1 cellular context compared by ENCODE assay signal in the genomic region with DNA sequence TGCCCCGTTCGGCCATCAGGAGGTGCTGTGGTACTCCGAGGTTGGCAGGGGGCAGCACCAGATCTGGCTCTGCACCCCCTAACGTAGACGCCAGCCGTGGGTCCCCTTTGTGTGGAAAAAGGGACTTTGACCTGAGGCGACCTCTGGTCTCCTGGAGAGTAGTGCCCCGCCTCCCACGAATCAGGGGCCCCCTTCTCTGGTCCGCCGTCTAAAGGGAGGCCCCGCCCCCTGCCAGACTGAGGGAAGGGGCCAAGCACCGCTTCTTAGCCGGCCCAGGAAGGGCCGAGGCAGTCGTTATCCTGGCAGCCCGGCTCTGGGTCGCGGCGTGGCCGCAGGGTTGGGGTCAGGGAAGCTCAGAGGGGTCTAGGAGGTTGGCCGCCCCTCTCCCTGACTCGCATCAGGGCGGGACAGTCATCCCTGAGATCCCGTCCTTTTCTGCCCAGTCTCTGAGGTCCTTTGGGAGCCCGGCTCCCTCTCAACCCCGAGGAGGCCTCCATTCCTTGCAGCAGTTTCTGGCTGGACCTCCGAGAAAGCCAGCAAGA.
TF ChIP-seq lines count a peak whose summit lies in the region.

No MANE protein-coding gene starts in this region.

TF ChIP-seq in HepG2, 621 proteins besides CTCF, POLR2A, EP300 and RAD21 (continued from another document and continues in another):
- TF ChIP-seq CEBPZ (IDR thresholded peaks at IDR 0.05; ENCODE audit: low read length) (no peak), ZFP37 (CRISPR knock-in tag; IDR thresholded peaks at IDR 0.05; ENCODE audit: borderline replicate concordance) (no peak), POLR2AphosphoS2 (IDR thresholded peaks at IDR 0.05; ENCODE audit: low read depth, low read length) (no peak), ZNF746 (CRISPR knock-in tag; IDR thresholded peaks at IDR 0.05) (peak; percentile 74), REST (IDR thresholded peaks at IDR 0.05; ENCODE audit: borderline replicate concordance in 1 of 2, low read depth in 1 of 2, low read length in 2 of 2) (no peak), XBP1 (CRISPR knock-in tag; IDR thresholded peaks at IDR 0.05) (no peak), NBN (conservative IDR thresholded peaks at IDR 0.05) (no peak), PRPF4 (IDR thresholded peaks at IDR 0.05; ENCODE audit: low read depth, low read length, poor library complexity, severe bottlenecking) (no peak), NONO (IDR thresholded peaks at IDR 0.05) (no peak), NONO (CRISPR knock-in tag; conservative IDR thresholded peaks at IDR 0.05) (peak; percentile 46; the same call in 1 of the 2 replicates), CREBL2 (CRISPR knock-in tag; IDR thresholded peaks at IDR 0.05; ENCODE audit: borderline replicate concordance) (no peak), ZNF343 (CRISPR knock-in tag; IDR thresholded peaks at IDR 0.05) (no peak), ZNF773 (CRISPR knock-in tag; IDR thresholded peaks at IDR 0.05; ENCODE audit: borderline replicate concordance) (no peak), SMAD3 (CRISPR knock-in tag; IDR thresholded peaks at IDR 0.05) (peak; percentile 39; the same call in 1 of the 2 replicates), KDM3A (CRISPR knock-in tag; IDR thresholded peaks at IDR 0.05; ENCODE audit: low read depth) (no peak), ARID2 (CRISPR knock-in tag; IDR thresholded peaks at IDR 0.05; ENCODE audit: borderline replicate concordance) (no peak), ZNF441 (CRISPR knock-in tag; IDR thresholded peaks at IDR 0.05; ENCODE audit: borderline replicate concordance) (no peak), ZSCAN30 (CRISPR knock-in tag; IDR thresholded peaks at IDR 0.05) (no peak), ZNF724P (CRISPR knock-in tag; IDR thresholded peaks at IDR 0.05; ENCODE audit: borderline replicate concordance) (0 out of 2 replicates have a peak, but pooled peaks have one; percentile 56), JUND (CRISPR knock-in tag; IDR thresholded peaks at IDR 0.05) (no peak), RFXAP (CRISPR knock-in tag; IDR thresholded peaks at IDR 0.05; ENCODE audit: borderline replicate concordance) (peak; percentile 76; the same call in 1 of the 2 replicates), JUNB (CRISPR knock-in tag; IDR thresholded peaks at IDR 0.05; ENCODE audit: borderline replicate concordance) (no peak), CHD4 (IDR thresholded peaks at IDR 0.05; ENCODE audit: borderline replicate concordance, low read length) (no peak), PTBP1 (IDR thresholded peaks at IDR 0.05; ENCODE audit: low read depth, low read length, poor library complexity, severe bottlenecking) (no peak), HDAC1 (CRISPR knock-in tag; IDR thresholded peaks at IDR 0.05) (peak; percentile 55), KMT2B (CRISPR knock-in tag; IDR thresholded peaks at IDR 0.05) (0 out of 2 replicates have a peak, but pooled peaks have one; percentile 50), SIN3A (IDR thresholded peaks at IDR 0.05; ENCODE audit: borderline replicate concordance, low read depth, low read length) (no peak), SRSF1 (optimal IDR thresholded peaks at IDR 0.05; ENCODE audit: low read depth, low read length) (no peak), ZNF180 (CRISPR knock-in tag; IDR thresholded peaks at IDR 0.05; ENCODE audit: borderline replicate concordance, low read depth) (no peak), STAT5B (CRISPR knock-in tag; IDR thresholded peaks at IDR 0.05) (no peak), ZBTB3 (CRISPR knock-in tag; IDR thresholded peaks at IDR 0.05; ENCODE audit: borderline replicate concordance, low read depth) (no peak), TSC22D2 (CRISPR knock-in tag; IDR thresholded peaks at IDR 0.05; ENCODE audit: borderline replicate concordance) (no peak), MEIS1 (CRISPR knock-in tag; IDR thresholded peaks at IDR 0.05; ENCODE audit: borderline replicate concordance) (no peak; the same call in 1 of the 2 replicates), ZNF17 (CRISPR knock-in tag; IDR thresholded peaks at IDR 0.05) (no peak), ZNF644 (CRISPR knock-in tag; IDR thresholded peaks at IDR 0.05; ENCODE audit: low read depth) (no peak), ZNF713 (CRISPR knock-in tag; IDR thresholded peaks at IDR 0.05) (no peak), MXD3 (CRISPR knock-in tag; IDR thresholded peaks at IDR 0.05) (no peak), MAFF (IDR thresholded peaks at IDR 0.05; ENCODE audit: low read depth, low read length) (no peak), ZBTB26 (CRISPR knock-in tag; IDR thresholded peaks at IDR 0.05; ENCODE audit: borderline replicate concordance) (peak; percentile 13; the same call in 1 of the 2 replicates)
- TF ChIP-seq, protein P1, sequence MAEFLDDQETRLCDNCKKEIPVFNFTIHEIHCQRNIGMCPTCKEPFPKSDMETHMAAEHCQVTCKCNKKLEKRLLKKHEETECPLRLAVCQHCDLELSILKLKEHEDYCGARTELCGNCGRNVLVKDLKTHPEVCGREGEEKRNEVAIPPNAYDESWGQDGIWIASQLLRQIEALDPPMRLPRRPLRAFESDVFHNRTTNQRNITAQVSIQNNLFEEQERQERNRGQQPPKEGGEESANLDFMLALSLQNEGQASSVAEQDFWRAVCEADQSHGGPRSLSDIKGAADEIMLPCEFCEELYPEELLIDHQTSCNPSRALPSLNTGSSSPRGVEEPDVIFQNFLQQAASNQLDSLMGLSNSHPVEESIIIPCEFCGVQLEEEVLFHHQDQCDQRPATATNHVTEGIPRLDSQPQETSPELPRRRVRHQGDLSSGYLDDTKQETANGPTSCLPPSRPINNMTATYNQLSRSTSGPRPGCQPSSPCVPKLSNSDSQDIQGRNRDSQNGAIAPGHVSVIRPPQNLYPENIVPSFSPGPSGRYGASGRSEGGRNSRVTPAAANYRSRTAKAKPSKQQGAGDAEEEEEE (CRISPR knock-in tag; IDR thresholded peaks at IDR 0.05; ENCODE audit: borderline replicate concordance) = 0 out of 2 replicates have a peak, but pooled peaks have one; percentile 15
- TF ChIP-seq, protein P2, sequence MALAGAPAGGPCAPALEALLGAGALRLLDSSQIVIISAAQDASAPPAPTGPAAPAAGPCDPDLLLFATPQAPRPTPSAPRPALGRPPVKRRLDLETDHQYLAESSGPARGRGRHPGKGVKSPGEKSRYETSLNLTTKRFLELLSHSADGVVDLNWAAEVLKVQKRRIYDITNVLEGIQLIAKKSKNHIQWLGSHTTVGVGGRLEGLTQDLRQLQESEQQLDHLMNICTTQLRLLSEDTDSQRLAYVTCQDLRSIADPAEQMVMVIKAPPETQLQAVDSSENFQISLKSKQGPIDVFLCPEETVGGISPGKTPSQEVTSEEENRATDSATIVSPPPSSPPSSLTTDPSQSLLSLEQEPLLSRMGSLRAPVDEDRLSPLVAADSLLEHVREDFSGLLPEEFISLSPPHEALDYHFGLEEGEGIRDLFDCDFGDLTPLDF (CRISPR knock-in tag; IDR thresholded peaks at IDR 0.05) = no peak; the same call in 1 of the 2 replicates
- TF ChIP-seq, protein P3, sequence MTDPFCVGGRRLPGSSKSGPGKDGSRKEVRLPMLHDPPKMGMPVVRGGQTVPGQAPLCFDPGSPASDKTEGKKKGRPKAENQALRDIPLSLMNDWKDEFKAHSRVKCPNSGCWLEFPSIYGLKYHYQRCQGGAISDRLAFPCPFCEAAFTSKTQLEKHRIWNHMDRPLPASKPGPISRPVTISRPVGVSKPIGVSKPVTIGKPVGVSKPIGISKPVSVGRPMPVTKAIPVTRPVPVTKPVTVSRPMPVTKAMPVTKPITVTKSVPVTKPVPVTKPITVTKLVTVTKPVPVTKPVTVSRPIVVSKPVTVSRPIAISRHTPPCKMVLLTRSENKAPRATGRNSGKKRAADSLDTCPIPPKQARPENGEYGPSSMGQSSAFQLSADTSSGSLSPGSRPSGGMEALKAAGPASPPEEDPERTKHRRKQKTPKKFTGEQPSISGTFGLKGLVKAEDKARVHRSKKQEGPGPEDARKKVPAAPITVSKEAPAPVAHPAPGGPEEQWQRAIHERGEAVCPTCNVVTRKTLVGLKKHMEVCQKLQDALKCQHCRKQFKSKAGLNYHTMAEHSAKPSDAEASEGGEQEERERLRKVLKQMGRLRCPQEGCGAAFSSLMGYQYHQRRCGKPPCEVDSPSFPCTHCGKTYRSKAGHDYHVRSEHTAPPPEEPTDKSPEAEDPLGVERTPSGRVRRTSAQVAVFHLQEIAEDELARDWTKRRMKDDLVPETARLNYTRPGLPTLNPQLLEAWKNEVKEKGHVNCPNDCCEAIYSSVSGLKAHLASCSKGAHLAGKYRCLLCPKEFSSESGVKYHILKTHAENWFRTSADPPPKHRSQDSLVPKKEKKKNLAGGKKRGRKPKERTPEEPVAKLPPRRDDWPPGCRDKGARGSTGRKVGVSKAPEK (CRISPR knock-in tag; IDR thresholded peaks at IDR 0.05; ENCODE audit: borderline replicate concordance) = no peak
- TF ChIP-seq, protein P4, sequence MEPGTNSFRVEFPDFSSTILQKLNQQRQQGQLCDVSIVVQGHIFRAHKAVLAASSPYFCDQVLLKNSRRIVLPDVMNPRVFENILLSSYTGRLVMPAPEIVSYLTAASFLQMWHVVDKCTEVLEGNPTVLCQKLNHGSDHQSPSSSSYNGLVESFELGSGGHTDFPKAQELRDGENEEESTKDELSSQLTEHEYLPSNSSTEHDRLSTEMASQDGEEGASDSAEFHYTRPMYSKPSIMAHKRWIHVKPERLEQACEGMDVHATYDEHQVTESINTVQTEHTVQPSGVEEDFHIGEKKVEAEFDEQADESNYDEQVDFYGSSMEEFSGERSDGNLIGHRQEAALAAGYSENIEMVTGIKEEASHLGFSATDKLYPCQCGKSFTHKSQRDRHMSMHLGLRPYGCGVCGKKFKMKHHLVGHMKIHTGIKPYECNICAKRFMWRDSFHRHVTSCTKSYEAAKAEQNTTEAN (CRISPR knock-in tag; conservative IDR thresholded peaks at IDR 0.05) = no peak
- TF ChIP-seq, protein P5, sequence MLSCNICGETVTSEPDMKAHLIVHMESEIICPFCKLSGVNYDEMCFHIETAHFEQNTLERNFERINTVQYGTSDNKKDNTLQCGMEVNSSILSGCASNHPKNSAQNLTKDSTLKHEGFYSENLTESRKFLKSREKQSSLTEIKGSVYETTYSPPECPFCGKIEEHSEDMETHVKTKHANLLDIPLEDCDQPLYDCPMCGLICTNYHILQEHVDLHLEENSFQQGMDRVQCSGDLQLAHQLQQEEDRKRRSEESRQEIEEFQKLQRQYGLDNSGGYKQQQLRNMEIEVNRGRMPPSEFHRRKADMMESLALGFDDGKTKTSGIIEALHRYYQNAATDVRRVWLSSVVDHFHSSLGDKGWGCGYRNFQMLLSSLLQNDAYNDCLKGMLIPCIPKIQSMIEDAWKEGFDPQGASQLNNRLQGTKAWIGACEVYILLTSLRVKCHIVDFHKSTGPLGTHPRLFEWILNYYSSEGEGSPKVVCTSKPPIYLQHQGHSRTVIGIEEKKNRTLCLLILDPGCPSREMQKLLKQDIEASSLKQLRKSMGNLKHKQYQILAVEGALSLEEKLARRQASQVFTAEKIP (CRISPR knock-in tag; IDR thresholded peaks at IDR 0.05; ENCODE audit: borderline replicate concordance) = no peak
